In genomic region chr4:51965862-51966261, GRCh38 we compare ENCODE assay signal across 30 cellular contexts. TPM values are rescaled to one million over a fixed set of nuclear protein-coding genes. Genes with fewer than 3 reads are reported as not detected.
"Had no signal": no experiment of that assay in that cellular context is flagged by ENCODE, and none has a peak within 500 bp of the region (broad histone marks: within the 10 kb centered on the region; RNA-seq: fewer than 3 reads in every experiment).

No MANE protein-coding gene starts in this region.

- H3K9ac ChIP-seq: neural progenitor cell, parathyroid adenoma had no signal

- DNase-seq: natural killer cell; occipital lobe; ovary; posterior cingulate gyrus; psoas muscle; right cardiac atrium; spleen; stimulated activated CD4-positive, alpha-beta T cell treated with anti-CD3 and anti-CD28 coated beads, Interleukin-12 subunit alpha, Interleukin-12 subunit beta, amount 100 ng/mL, for 4 hours; stimulated activated CD4-positive, alpha-beta T cell treated with anti-CD3 and anti-CD28 coated beads, Interleukin-1b, Interleukin-23, amount 100 ng/mL, for 48 hours; stimulated activated CD4-positive, alpha-beta T cell treated with anti-CD3 and anti-CD28 coated beads, Interleukin-4, amount 100 ng/mL, for 1 hour; stimulated activated CD4-positive, alpha-beta T cell treated with anti-CD3 and anti-CD28 coated beads, Interleukin-4, amount 100 ng/mL, for 4 hours; stimulated activated CD8-positive, alpha-beta memory T cell treated with anti-CD3 and anti-CD28 coated beads, Interleukin-4, amount 100 ng/mL, for 48 hours; stimulated activated naive CD4-positive, alpha-beta T cell; stimulated activated naive CD8-positive, alpha-beta T cell treated with anti-CD3 and anti-CD28 coated beads, Interleukin-15, amount 100 ng/mL, for 72 hours; stimulated activated naive CD8-positive, alpha-beta T cell treated with anti-CD3 and anti-CD28 coated beads, Interleukin-15, Interleukin-2, amounts not matched to agents 100 U/mL and 50 U/mL, for 24 hours; substantia nigra; testis; tibial artery; transverse colon; upper lobe of right lung had no signal

- H3K9me3 Mint-ChIP-seq: type B pancreatic cell had no signal

- H2AFZ ChIP-seq: parathyroid adenoma had no signal

- H3K4me1 Mint-ChIP-seq: natural killer cell; nephron; neural progenitor cell; stimulated activated memory B cell treated with anti-CD40 and anti-IgM and Interleukin-4, amounts not matched to agents 10 μg/mL and 1 μg/mL and 100 μg/mL, for 72 hours; stimulated activated naive CD8-positive, alpha-beta T cell treated with anti-CD3 and anti-CD28 coated beads, Interleukin-15, amount 100 ng/mL, for 72 hours had no signal

- H3K4me3 ChIP-seq: neural progenitor cell, ovary, psoas muscle, skin epidermis, smooth muscle cell, spleen, suprapubic skin, testis, tibial artery, transverse colon, upper lobe of right lung, vagina had no signal

- H3K4me2 ChIP-seq: neural progenitor cell, smooth muscle cell had no signal

- H3K36me3 Mint-ChIP-seq: natural killer cell; neural progenitor cell; stimulated activated memory B cell treated with anti-CD40 and anti-IgM and Interleukin-4, amounts not matched to agents 10 μg/mL and 1 μg/mL and 100 μg/mL, for 72 hours; type B pancreatic cell had no signal

- H3K79me2 ChIP-seq: parathyroid adenoma had no signal

- H3K27me3 Mint-ChIP-seq: progenitor cell of endocrine pancreas; stimulated activated memory B cell treated with anti-CD40 and anti-IgM and Interleukin-4, amounts not matched to agents 10 μg/mL and 1 μg/mL and 100 μg/mL, for 72 hours; type B pancreatic cell had no signal

- H3K9me3 ChIP-seq: ovary, suprapubic skin, testis, transverse colon, upper lobe of right lung, vagina had no signal

- H3K4me3 Mint-ChIP-seq: natural killer cell; nephron; neural progenitor cell; stimulated activated memory B cell treated with anti-CD40 and anti-IgM and Interleukin-4, amounts not matched to agents 10 μg/mL and 1 μg/mL and 100 μg/mL, for 72 hours; stimulated activated naive CD8-positive, alpha-beta T cell treated with anti-CD3 and anti-CD28 coated beads, Interleukin-15, amount 100 ng/mL, for 72 hours; type B pancreatic cell had no signal

- H3K4me1 ChIP-seq: parathyroid adenoma, psoas muscle, spleen, suprapubic skin, testis, upper lobe of right lung, vagina had no signal

- H3K27me3 ChIP-seq: neural progenitor cell, ovary, spleen, suprapubic skin, testis, tibial artery, transverse colon, upper lobe of right lung, vagina had no signal

- H3K36me3 ChIP-seq: ovary, spleen, suprapubic skin, tibial artery, transverse colon, upper lobe of right lung, vagina had no signal

- H3K27ac Mint-ChIP-seq: natural killer cell; nephron; neural progenitor cell; progenitor cell of endocrine pancreas; stimulated activated memory B cell treated with anti-CD40 and anti-IgM and Interleukin-4, amounts not matched to agents 10 μg/mL and 1 μg/mL and 100 μg/mL, for 72 hours; type B pancreatic cell had no signal

- H3K27ac ChIP-seq: neural progenitor cell, ovary, parathyroid adenoma, psoas muscle, skin epidermis, spleen, suprapubic skin, testis, tibial artery, transverse colon, upper lobe of right lung, vagina had no signal

RNA-seq across cellular contexts. Expression of gene LRRC66, which starts 54.3 kb away (rescaled TPM):
- total RNA-seq: natural killer cell had no signal
